20 cellular contexts compared by ENCODE assay signal in genomic region chr2:171441470-171441869, GRCh38. TPM values are rescaled to one million over a fixed set of nuclear protein-coding genes. Genes with fewer than 3 reads are reported as not detected.
A peak's percentile ranks its signal among the peaks of the same experiment; 100 is the strongest.
DNase-seq lines count a peak whose midpoint lies in the region; ATAC-seq, FAIRE-seq and TF ChIP-seq lines count a peak whose summit lies in the region.
"Had no signal": no experiment of that assay in that cellular context is flagged by ENCODE, and none has a peak within 500 bp of the region (broad histone marks: within the 10 kb centered on the region; RNA-seq: fewer than 3 reads in every experiment).

No MANE protein-coding gene starts in this region.

- H3K4me3 ChIP-seq in bronchial epithelial cell (ENCODE audit: low read depth, low read length), result no peak overlapping the region
- H3K4me3 ChIP-seq: A549 had no signal

- intact Hi-C loops in activated CD4-positive, alpha-beta T cell treated with anti-CD3 and anti-CD28 coated beads, Interleukin-2, amount 10 ng/mL, durations not matched to agents 24 days and 14 days (cut with micrococcal nuclease), result no loop called here
- intact Hi-C loops in posterior vena cava (cut with DNase I), result no loop called here

- CTCF ChIA-PET in activated CD4-positive, alpha-beta T cell treated with anti-CD3 and anti-CD28 coated beads, Interleukin-2, amount 10 ng/mL, durations not matched to agents 7 days and 5 days (lab: Charles Lee), result interaction anchor here (0.6 to 1.1 kb wide), 3 partner anchors 10 to 513 kb away, joined by 3 read pairs; partner anchors contain the start of gene GORASP2

- POLR2A ChIA-PET in activated CD4-positive, alpha-beta T cell treated with anti-CD3 and anti-CD28 coated beads, Interleukin-2, amount 10 ng/mL, durations not matched to agents 7 days and 5 days (lab: Charles Lee), result no interaction called here

- H3K27me3 Mint-ChIP-seq in activated CD4-positive, alpha-beta T cell treated with anti-CD3 and anti-CD28 coated beads, Interleukin-2, amount 10 ng/mL, durations not matched to agents 24 days and 14 days, result no peaks in the 10 kb centered on the region
- no peaks in the 10 kb centered on the region for H3K27me3 Mint-ChIP-seq in activated CD4-positive, alpha-beta T cell treated with anti-CD3 and anti-CD28 coated beads, Interleukin-2, amount 10 ng/mL, durations not matched to agents 7 days and 5 days
- H3K27me3 Mint-ChIP-seq in T-helper 17 cell (no peaks in the 10 kb centered on the region), neural crest cell (ENCODE audit: low read depth) (no peaks in the 10 kb centered on the region)
- H3K27me3 Mint-ChIP-seq: CD4-positive, alpha-beta memory T cell had no signal

- H3K4me3 Mint-ChIP-seq in activated CD4-positive, alpha-beta T cell treated with anti-CD3 and anti-CD28 coated beads, Interleukin-2, amount 10 ng/mL, durations not matched to agents 24 days and 14 days, result no peak overlapping the region
- H3K4me3 Mint-ChIP-seq in activated CD4-positive, alpha-beta T cell treated with anti-CD3 and anti-CD28 coated beads, Interleukin-2, amount 10 ng/mL, durations not matched to agents 7 days and 5 days, result no peak overlapping the region
- H3K4me3 Mint-ChIP-seq in T-helper 17 cell, result no peak overlapping the region
- H3K4me3 Mint-ChIP-seq in neural crest cell, result no peak overlapping the region
- H3K4me3 Mint-ChIP-seq: CD4-positive, alpha-beta memory T cell; H9 had no signal

- DNase-seq in activated CD4-positive, alpha-beta T cell treated with anti-CD3 and anti-CD28 coated beads, Interleukin-2, amount 10 ng/mL, durations not matched to agents 24 days and 14 days, result no peak
- no peak for DNase-seq in activated CD4-positive, alpha-beta T cell treated with anti-CD3 and anti-CD28 coated beads, Interleukin-2, amount 10 ng/mL, durations not matched to agents 7 days and 5 days
- DNase-seq in T-helper 17 cell, result no peak
- no peak for DNase-seq in bronchial epithelial cell (ENCODE audit: low read depth)
- DNase-seq in neural crest cell (ENCODE audit: low read depth, low spot score), result no peak
- no peak for DNase-seq in posterior vena cava (ENCODE audit: low spot score)
- DNase-seq: 8988T; ACHN; C1 segment of cervical spinal cord; Calu3; CD4-positive, alpha-beta memory T cell; COR-L47; DMS53; DMS79 treated with DMSO at 0.1 percent for 48 hours; H9 had no signal

- no peak for ATAC-seq in T-helper 17 cell
- no peak for ATAC-seq in HG02884 (IDR thresholded peaks at IDR 0.05; ENCODE audit: unreplicated experiment)
- ATAC-seq: A549, HCT116 had no signal

- peak; percentile 77 for FAIRE-seq in bronchial epithelial cell (lab: Jason Lieb, UNC)
- FAIRE-seq: A549, G401.6, GM12892 had no signal

- H3K9me3 ChIP-seq in T-helper 17 cell (ENCODE audit: control insufficient read depth, low read length, poor library complexity, severe bottlenecking), result no peaks in the 10 kb centered on the region
- H3K9me3 ChIP-seq: A549 had no signal

- TF ChIP-seq CTCF in bronchial epithelial cell (IDR thresholded peaks at IDR 0.05; ENCODE audit: insufficient read depth, low read length, severe bottlenecking) (no peak), neural crest cell (conservative IDR thresholded peaks at IDR 0.05) (no peak)

- H3K36me3 ChIP-seq in bronchial epithelial cell (ENCODE audit: control insufficient read depth, insufficient read depth, low read length), result peaks cover 5% of the 10 kb centered on the region

- peaks cover 45% of the 10 kb centered on the region for H3K36me3 Mint-ChIP-seq in activated CD4-positive, alpha-beta T cell treated with anti-CD3 and anti-CD28 coated beads, Interleukin-2, amount 10 ng/mL, durations not matched to agents 24 days and 14 days (ENCODE audit: low read depth)
- peaks cover 44% of the 10 kb centered on the region for H3K36me3 Mint-ChIP-seq in activated CD4-positive, alpha-beta T cell treated with anti-CD3 and anti-CD28 coated beads, Interleukin-2, amount 10 ng/mL, durations not matched to agents 7 days and 5 days (ENCODE audit: low read depth)
- peaks cover 7% of the 10 kb centered on the region for H3K36me3 Mint-ChIP-seq in T-helper 17 cell (ENCODE audit: low read depth)
- H3K36me3 Mint-ChIP-seq in neural crest cell (ENCODE audit: low read depth), result peaks cover 23% of the 10 kb centered on the region

- H3K4me1 Mint-ChIP-seq in activated CD4-positive, alpha-beta T cell treated with anti-CD3 and anti-CD28 coated beads, Interleukin-2, amount 10 ng/mL, durations not matched to agents 24 days and 14 days, result peaks cover 8% of the 10 kb centered on the region
- H3K4me1 Mint-ChIP-seq in activated CD4-positive, alpha-beta T cell treated with anti-CD3 and anti-CD28 coated beads, Interleukin-2, amount 10 ng/mL, durations not matched to agents 7 days and 5 days, result peaks cover 13% of the 10 kb centered on the region
- H3K4me1 Mint-ChIP-seq in T-helper 17 cell, result peaks cover 11% of the 10 kb centered on the region
- peaks cover 8% of the 10 kb centered on the region for H3K4me1 Mint-ChIP-seq in neural crest cell
- H3K4me1 Mint-ChIP-seq: H9 had no signal

- H3K27me3 ChIP-seq in bronchial epithelial cell (ENCODE audit: control insufficient read depth, insufficient read depth, low read length), result no peaks in the 10 kb centered on the region

- no peaks in the 10 kb centered on the region for H3K9me3 Mint-ChIP-seq in activated CD4-positive, alpha-beta T cell treated with anti-CD3 and anti-CD28 coated beads, Interleukin-2, amount 10 ng/mL, durations not matched to agents 24 days and 14 days
- H3K9me3 Mint-ChIP-seq in activated CD4-positive, alpha-beta T cell treated with anti-CD3 and anti-CD28 coated beads, Interleukin-2, amount 10 ng/mL, durations not matched to agents 7 days and 5 days, result no peaks in the 10 kb centered on the region
- no peaks in the 10 kb centered on the region for H3K9me3 Mint-ChIP-seq in neural crest cell
- H3K9me3 Mint-ChIP-seq: H9 had no signal

- H3K27ac Mint-ChIP-seq in activated CD4-positive, alpha-beta T cell treated with anti-CD3 and anti-CD28 coated beads, Interleukin-2, amount 10 ng/mL, durations not matched to agents 24 days and 14 days, result peak overlapping the region; percentile 20
- H3K27ac Mint-ChIP-seq in activated CD4-positive, alpha-beta T cell treated with anti-CD3 and anti-CD28 coated beads, Interleukin-2, amount 10 ng/mL, durations not matched to agents 7 days and 5 days, result no peak overlapping the region
- peak overlapping the region; percentile 53 for H3K27ac Mint-ChIP-seq in T-helper 17 cell
- H3K27ac Mint-ChIP-seq in neural crest cell (ENCODE audit: unreplicated experiment), result peak overlapping the region; percentile 67
- H3K27ac Mint-ChIP-seq: CD4-positive, alpha-beta memory T cell had no signal

RNA-seq across cellular contexts. Expression of gene DCAF17, which starts 7.4 kb away (rescaled TPM):
- 27.3 and 27.4 TPM in 2 replicates for total RNA-seq in activated CD4-positive, alpha-beta T cell treated with anti-CD3 and anti-CD28 coated beads, Interleukin-2, amount 10 ng/mL, durations not matched to agents 24 days and 14 days
- 10 to 100 TPM; 15.8 to 19.0 TPM for total RNA-seq in activated CD4-positive, alpha-beta T cell treated with anti-CD3 and anti-CD28 coated beads, Interleukin-2, amount 10 ng/mL, durations not matched to agents 7 days and 5 days
- total RNA-seq in T-helper 17 cell (10 to 100 TPM; 17.3 to 17.5 TPM), bronchial epithelial cell (16.3 and 18.2 TPM in 2 replicates), neural crest cell (21.6 and 22.4 TPM in 2 replicates), posterior vena cava (10 to 100 TPM; 19.2 TPM)

RNA-seq across cellular contexts. Expression of gene METTL8, which starts 7.7 kb away (rescaled TPM):
- total RNA-seq in activated CD4-positive, alpha-beta T cell treated with anti-CD3 and anti-CD28 coated beads, Interleukin-2, amount 10 ng/mL, durations not matched to agents 24 days and 14 days, result 33.1 and 42.9 TPM in 2 replicates
- 10 to 100 TPM; 20.0 to 21.8 TPM for total RNA-seq in activated CD4-positive, alpha-beta T cell treated with anti-CD3 and anti-CD28 coated beads, Interleukin-2, amount 10 ng/mL, durations not matched to agents 7 days and 5 days
- total RNA-seq in T-helper 17 cell (10 to 100 TPM; 18.5 to 23.3 TPM), bronchial epithelial cell (15.0 and 33.7 TPM in 2 replicates), neural crest cell (21.6 and 27.7 TPM in 2 replicates), posterior vena cava (10 to 100 TPM; 19.8 to 27.2 TPM)
